In genomic region chr2:135916232-135916631, GRCh38 we compare ENCODE assay signal across 9 cellular contexts. TPM values are rescaled to one million over a fixed set of nuclear protein-coding genes. Genes with fewer than 3 reads are reported as not detected.
A peak's percentile ranks its signal among the peaks of the same experiment; 100 is the strongest.
DNase-seq lines count a peak whose midpoint lies in the region; FAIRE-seq and TF ChIP-seq lines count a peak whose summit lies in the region.
"Had no signal": no experiment of that assay in that cellular context is flagged by ENCODE, and none has a peak within 500 bp of the region (broad histone marks: within the 10 kb centered on the region; RNA-seq: fewer than 3 reads in every experiment).

No MANE protein-coding gene starts in this region.

- no peaks in the 10 kb centered on the region for H3K9me3 ChIP-seq in WERI-Rb-1 (ENCODE audit: severe bottlenecking)

- no peaks in the 10 kb centered on the region for H3K27me3 Mint-ChIP-seq in mesothelial cell of epicardium (ENCODE audit: low read depth)
- H3K27me3 Mint-ChIP-seq: stimulated activated naive CD8-positive, alpha-beta T cell treated with anti-CD3 and anti-CD28 coated beads, Interleukin-15, Interleukin-2, amounts not matched to agents 100 ng/mL and 50 ng/mL, for 24 hours had no signal

- TF ChIP-seq CTCF in GM06990 (IDR thresholded peaks at IDR 0.05; ENCODE audit: insufficient read depth, low read length, poor library complexity, severe bottlenecking), result peak; percentile 30
- peak; percentile 15 for TF ChIP-seq CTCF in bronchial epithelial cell (IDR thresholded peaks at IDR 0.05; ENCODE audit: insufficient read depth, low read length, severe bottlenecking)
- peak; percentile 65 for TF ChIP-seq CTCF in mesothelial cell of epicardium (IDR thresholded peaks at IDR 0.05; ENCODE audit: unreplicated experiment)
- TF ChIP-seq CTCF in WERI-Rb-1 (IDR thresholded peaks at IDR 0.05; ENCODE audit: low read depth, low read length), result no peak

- DNase-seq in GM06990 (ENCODE audit: extremely low read depth, insufficient read length) (peak; percentile 8), NCI-H446 treated with DMSO at 0.1 percent for 48 hours (lab: John Stamatoyannopoulos, UW) (peak; percentile 52), bronchial epithelial cell (ENCODE audit: low read depth) (peak; percentile 45), mesothelial cell of epicardium (ENCODE audit: low spot score in 2 of 2, unreplicated experiment in 2 of 2) (no peak), NCI-H187 treated with DMSO at 0.1 percent for 48 hours (lab: John Stamatoyannopoulos, UW) (no peak), WERI-Rb-1 (no peak), UCSD-AML1 (lab: John Stamatoyannopoulos, UW; ENCODE audit: unreplicated experiment) (no peak)

- no peaks in the 10 kb centered on the region for H3K27me3 ChIP-seq in GM06990 (replicated peaks; ENCODE audit: control insufficient read depth, insufficient read depth, low read length)
- H3K27me3 ChIP-seq in bronchial epithelial cell (ENCODE audit: control insufficient read depth, insufficient read depth, low read length), result no peaks in the 10 kb centered on the region
- no peaks in the 10 kb centered on the region for H3K27me3 ChIP-seq in WERI-Rb-1 (ENCODE audit: insufficient read depth, low read depth, severe bottlenecking)

- no peaks in the 10 kb centered on the region for H3K4me1 Mint-ChIP-seq in mesothelial cell of epicardium

- no peak overlapping the region for H3K27ac ChIP-seq in WERI-Rb-1

- H3K4me3 Mint-ChIP-seq in mesothelial cell of epicardium, result no peak overlapping the region
- H3K4me3 Mint-ChIP-seq: stimulated activated naive CD8-positive, alpha-beta T cell treated with anti-CD3 and anti-CD28 coated beads, Interleukin-15, Interleukin-2, amounts not matched to agents 100 ng/mL and 50 ng/mL, for 24 hours had no signal

- H3K4me3 ChIP-seq in GM06990 (replicated peaks; ENCODE audit: low read depth, low read length), result no peak overlapping the region
- H3K4me3 ChIP-seq in bronchial epithelial cell (ENCODE audit: low read depth, low read length), result no peak overlapping the region
- H3K4me3 ChIP-seq in WERI-Rb-1 (ENCODE audit: low read depth, low read length), result no peak overlapping the region

- peaks cover 10% of the 10 kb centered on the region for H3K36me3 Mint-ChIP-seq in mesothelial cell of epicardium

- peaks cover 2% of the 10 kb centered on the region; the same call in 1 of the 2 replicates for H3K36me3 ChIP-seq in GM06990 (ENCODE audit: control insufficient read depth, insufficient read depth, low read length)
- H3K36me3 ChIP-seq in bronchial epithelial cell (ENCODE audit: control insufficient read depth, insufficient read depth, low read length), result peaks cover 1% of the 10 kb centered on the region
- H3K36me3 ChIP-seq in WERI-Rb-1, result no peaks in the 10 kb centered on the region; the same call in 1 of the 2 replicates

- H3K27ac Mint-ChIP-seq in mesothelial cell of epicardium, result no peak overlapping the region

- H3K9me3 Mint-ChIP-seq in mesothelial cell of epicardium, result no peaks in the 10 kb centered on the region
- H3K9me3 Mint-ChIP-seq: stimulated activated naive CD8-positive, alpha-beta T cell treated with anti-CD3 and anti-CD28 coated beads, Interleukin-15, Interleukin-2, amounts not matched to agents 100 ng/mL and 50 ng/mL, for 24 hours had no signal

- FAIRE-seq in A204.1 (lab: Jason Lieb, UNC) (peak; percentile 98), bronchial epithelial cell (lab: Jason Lieb, UNC) (no peak)

RNA-seq across cellular contexts. Expression of gene MCM6, which starts 40.0 kb away (rescaled TPM):
- total RNA-seq in bronchial epithelial cell, result 2.4 and 3.7 TPM in 2 replicates
- total RNA-seq in mesothelial cell of epicardium, result 29.3 to 30.2 TPM (median 29.6 TPM) in 3 replicates

Comparison
In these comparisons a context has a peak if more than half of its experiments do, and no peak if none do; other contexts are left out.
1. DNase-seq: peak in GM06990 (single experiment), NCI-H446 treated with DMSO at 0.1 percent for 48 hours (single experiment) and bronchial epithelial cell (single experiment); none in mesothelial cell of epicardium (0 of 2), NCI-H187 treated with DMSO at 0.1 percent for 48 hours (single experiment), WERI-Rb-1 (single experiment) and UCSD-AML1 (single experiment).